ENCODE assay signal across 10 cellular contexts in genomic region chr14:54446201-54446693, GRCh38. TPM values are rescaled to one million over a fixed set of nuclear protein-coding genes. Genes with fewer than 3 reads are reported as not detected.
DNase-seq lines count a peak whose midpoint lies in the region; ATAC-seq and TF ChIP-seq lines count a peak whose summit lies in the region.
"Had no signal": no experiment of that assay in that cellular context is flagged by ENCODE, and none has a peak within 500 bp of the region (broad histone marks: within the 10 kb centered on the region; RNA-seq: fewer than 3 reads in every experiment).

No MANE protein-coding gene starts in this region.

- no peaks in the 10 kb centered on the region for H3K79me2 ChIP-seq in MM.1S (ENCODE audit: low read length)

- no peak overlapping the region for H2AK9ac ChIP-seq in IMR-90 (replicated peaks; ENCODE audit: low read depth, low read length, poor library complexity)

- H4K5ac ChIP-seq in IMR-90 (ENCODE audit: low read depth, low read length), result no peak overlapping the region

- no peak overlapping the region for H3K4ac ChIP-seq in IMR-90 (ENCODE audit: low read depth, low read length)

- H4K91ac ChIP-seq in IMR-90 (ENCODE audit: insufficient read depth, low read depth, low read length), result no peak overlapping the region

- no peak overlapping the region for H3K9ac ChIP-seq in IMR-90 (ENCODE audit: low read depth, low read length)
- no peak overlapping the region for H3K9ac ChIP-seq in MM.1S (ENCODE audit: low read length)

- no peak overlapping the region for H2BK120ac ChIP-seq in IMR-90 (ENCODE audit: low read depth, low read length)

- H3K18ac ChIP-seq in IMR-90 (ENCODE audit: low read depth, low read length), result no peak overlapping the region; the same call in 1 of the 2 replicates

- TF ChIP-seq CTCF in IMR-90 (conservative IDR thresholded peaks at IDR 0.05; ENCODE audit: low read depth, low read length) (no peak), dorsolateral prefrontal cortex (IDR thresholded peaks at IDR 0.05 in 54 of 56, conservative IDR thresholded peaks at IDR 0.05 in 2 of 56; ENCODE audit: low read depth in 1 of 56, partially characterized antibody in 56 of 56) (no peak), MM.1S (IDR thresholded peaks at IDR 0.05; ENCODE audit: low read length) (no peak)

- H3K56ac ChIP-seq in IMR-90 (ENCODE audit: extremely low read depth, insufficient read depth, low read length), result no peak overlapping the region

- no peaks in the 10 kb centered on the region for H3F3A ChIP-seq in MM.1S (ENCODE audit: insufficient read depth, low read length)

- ATAC-seq in IMR-90 (ENCODE audit: low read depth) (no peak), GM18511 (IDR thresholded peaks at IDR 0.05; ENCODE audit: unreplicated experiment) (no peak)

- dilution Hi-C loops in IMR-90 (cut with HindIII; ENCODE audit: low sequenced_read_pairs, unreplicated experiment), result no loop called here

- peaks cover 3% of the 10 kb centered on the region for H3K4me1 ChIP-seq in IMR-90 (ENCODE audit: control insufficient read depth, insufficient read depth, low read length)
- H3K4me1 ChIP-seq in MM.1S (ENCODE audit: low read length), result no peaks in the 10 kb centered on the region

- no peak overlapping the region for H3K14ac ChIP-seq in IMR-90 (replicated peaks; ENCODE audit: low read depth, low read length)

- H2BK5ac ChIP-seq in IMR-90 (ENCODE audit: low read depth, low read length, poor library complexity, severe bottlenecking), result no peak overlapping the region

- no peak for TF ChIP-seq POLR2A in IMR-90 (IDR thresholded peaks at IDR 0.05; ENCODE audit: low read depth, low read length)

- peak overlapping the region; percentile 15 for H2AFZ ChIP-seq in IMR-90 (replicated peaks; ENCODE audit: low read length, poor library complexity)
- H2AFZ ChIP-seq in MM.1S (ENCODE audit: low read length), result no peak overlapping the region

- peak overlapping the region; percentile 75 for H2AK5ac ChIP-seq in IMR-90 (ENCODE audit: low read depth, low read length)

- in situ Hi-C loops in IMR-90 (cut with MboI; ENCODE audit: low sequenced_read_pairs), result no loop called here

- DNase-seq in IMR-90 (no peak), NCI-H510A (lab: John Stamatoyannopoulos, UW) (peak; percentile 44), dorsolateral prefrontal cortex (peak; percentile 40 to 73 (median 60)), putamen (ENCODE audit: low spot score) (peak; percentile 82), MM.1S (no peak), HT-29 (ENCODE audit: low spot score) (no peak)
- DNase-seq in stimulated activated CD4-positive, alpha-beta T cell treated with anti-CD3 and anti-CD28 coated beads, Interleukin-1b, Interleukin-23, amount 100 ng/mL, for 48 hours, result no peak
- DNase-seq: activated naive CD4-positive, alpha-beta T cell; T-helper 2 cell had no signal

- WGBS in IMR-90 (ENCODE audit: extremely low coverage in 2 of 2, insufficient read length in 1 of 2), 2 experiments, result no CpG with 5 or more reads among the region's 5 CpGs

- intact Hi-C loops in IMR-90 (cut with micrococcal nuclease) (no loop called here), dorsolateral prefrontal cortex (cut with DNase I) (no loop called here)

- no peak overlapping the region for H2BK15ac ChIP-seq in IMR-90 (ENCODE audit: low read depth, low read length)

- H3K27ac ChIP-seq in IMR-90 (ENCODE audit: insufficient read depth, low read length), result no peak overlapping the region
- H3K27ac ChIP-seq in dorsolateral prefrontal cortex, result no peak overlapping the region
- no peak overlapping the region for H3K27ac ChIP-seq in MM.1S (ENCODE audit: low read length)

- POLR2A ChIA-PET in IMR-90 (lab: Charles Lee; ENCODE audit: unreplicated experiment), result no interaction called here

- H3K9me2 ChIP-seq in MM.1S (replicated peaks; ENCODE audit: insufficient read depth, low read length), result no peaks in the 10 kb centered on the region

- no peak for TF ChIP-seq RAD21 in IMR-90 (IDR thresholded peaks at IDR 0.05; ENCODE audit: low read length)

- H3K9me3 ChIP-seq in IMR-90 (ENCODE audit: control insufficient read depth, insufficient read depth, low read length) (no peaks in the 10 kb centered on the region), MM.1S (replicated peaks; ENCODE audit: insufficient read depth, low read length) (no peaks in the 10 kb centered on the region)

- CTCF ChIA-PET in IMR-90 (lab: Yijun Ruan, JAX), result no interaction called here

- no peak overlapping the region for H3K23ac ChIP-seq in IMR-90 (ENCODE audit: low read depth, low read length)

- H3K27me3 ChIP-seq in IMR-90 (ENCODE audit: control insufficient read depth, insufficient read depth, low read length), result no peaks in the 10 kb centered on the region
- H3K27me3 ChIP-seq in dorsolateral prefrontal cortex, result no peaks in the 10 kb centered on the region
- H3K27me3 ChIP-seq in MM.1S (replicated peaks; ENCODE audit: insufficient read depth, low read length), result no peaks in the 10 kb centered on the region

- H4K20me1 ChIP-seq in IMR-90 (ENCODE audit: insufficient read depth, low read length), result no peaks in the 10 kb centered on the region
- H4K20me1 ChIP-seq in MM.1S (ENCODE audit: insufficient read depth, low read length), result no peaks in the 10 kb centered on the region

- no TSS peak for BruUV-seq in IMR-90 (replicated peaks; lab: Mats Ljungman, UMichigan)

- no peaks in the 10 kb centered on the region; the same call in 1 of the 2 replicates for H3K9me1 ChIP-seq in IMR-90 (ENCODE audit: insufficient read depth, low read length)

- no peak overlapping the region; the same call in 1 of the 2 replicates for H2BK20ac ChIP-seq in IMR-90 (ENCODE audit: low read depth, low read length)

- H3K4me3 ChIP-seq in IMR-90 (ENCODE audit: insufficient read depth, low read depth, low read length) (no peak overlapping the region), dorsolateral prefrontal cortex (no peak overlapping the region), MM.1S (ENCODE audit: low read length) (no peak overlapping the region)

- H3K36me3 ChIP-seq in IMR-90 (ENCODE audit: control insufficient read depth, insufficient read depth, low read length) (no peaks in the 10 kb centered on the region), MM.1S (replicated peaks; ENCODE audit: insufficient read depth, low read length) (no peaks in the 10 kb centered on the region)

- no peaks in the 10 kb centered on the region for H3K79me1 ChIP-seq in IMR-90 (ENCODE audit: low read depth in 1 of 2, low read length in 2 of 2)

- no peak overlapping the region; a peak in 1 of 4 replicates for H4K8ac ChIP-seq in IMR-90 (ENCODE audit: low read depth in 2 of 2, low read length in 2 of 2)

- H3K4me2 ChIP-seq in IMR-90 (ENCODE audit: low read depth, low read length) (no peak overlapping the region; the same call in 1 of the 2 replicates), MM.1S (ENCODE audit: low read depth, low read length) (no peak overlapping the region)

TF ChIP-seq in IMR-90, 13 proteins besides CTCF, POLR2A, EP300 and RAD21:
- TF ChIP-seq SMC3 (IDR thresholded peaks at IDR 0.05; ENCODE audit: low read depth, low read length) (no peak), MXI1 (IDR thresholded peaks at IDR 0.05; ENCODE audit: borderline replicate concordance, low read depth, low read length) (no peak), MAZ (IDR thresholded peaks at IDR 0.05; ENCODE audit: borderline replicate concordance, low read depth, low read length) (no peak), RFX5 (IDR thresholded peaks at IDR 0.05; ENCODE audit: low read depth, low read length) (no peak), ELK1 (IDR thresholded peaks at IDR 0.05; ENCODE audit: borderline replicate concordance, low read depth, low read length) (no peak), MAFK (IDR thresholded peaks at IDR 0.05; ENCODE audit: low read depth, low read length) (no peak), FOS (IDR thresholded peaks at IDR 0.05; ENCODE audit: low read depth, low read length) (no peak)

RNA-seq across cellular contexts. Expression of gene CNIH1, which starts 5.1 kb away (rescaled TPM):
- total RNA-seq in IMR-90 (2012; rRNA removed) (134 and 244 TPM in 2 replicates), dorsolateral prefrontal cortex (100 to 1,000 TPM in 2 of 120 experiments, 10 to 100 TPM in 118; 43.6 to 104 (median 72.6) TPM)
- 138 and 284 TPM in 2 replicates for polyA plus RNA-seq in IMR-90 (2012; rRNA removed)
- polyA plus RNA-seq in IMR-90 (2012; cell fraction: cytosol; rRNA removed), result 36.0 and 148 TPM in 2 replicates
- polyA plus RNA-seq in IMR-90 (2012; cell fraction: nucleus; rRNA removed; ENCODE audit: low replicate concordance), result 40.6 and 53.9 TPM in 2 replicates
- total RNA-seq in HT-29 (2014; rRNA removed; shearing (Covaris generic)), result 23.0 and 41.3 TPM in 2 replicates

RNA-seq across cellular contexts. Expression of gene GMFB, which starts 42.5 kb away (rescaled TPM):
- total RNA-seq in IMR-90 (2012; rRNA removed), result 59.1 and 123 TPM in 2 replicates
- 14.1 and 22.4 TPM in 2 replicates for polyA plus RNA-seq in IMR-90 (2012; rRNA removed)
- polyA plus RNA-seq in IMR-90 (2012; cell fraction: cytosol; rRNA removed), result 4.1 and 7.2 TPM in 2 replicates
- 8.0 and 19.3 TPM in 2 replicates for polyA plus RNA-seq in IMR-90 (2012; cell fraction: nucleus; rRNA removed; ENCODE audit: low replicate concordance)
- 100 to 1,000 TPM in 91 of 120 experiments, 10 to 100 TPM in 29; 78.7 to 157 (median 110) TPM for total RNA-seq in dorsolateral prefrontal cortex
- total RNA-seq in HT-29 (2014; rRNA removed; shearing (Covaris generic)), result 15.6 and 18.1 TPM in 2 replicates

RNA-seq across cellular contexts. Expression of gene CDKN3, which starts 49.4 kb away (rescaled TPM):
- total RNA-seq in IMR-90 (2012; rRNA removed) (48.9 and 70.8 TPM in 2 replicates), dorsolateral prefrontal cortex (1 to 10 TPM in 117 of 120 experiments, under 1 TPM in 3; 0.73 to 10.0 (median 3.9) TPM)
- polyA plus RNA-seq in IMR-90 (2012; rRNA removed), result 32.9 and 38.9 TPM in 2 replicates
- 6.7 and 14.3 TPM in 2 replicates for polyA plus RNA-seq in IMR-90 (2012; cell fraction: cytosol; rRNA removed)
- polyA plus RNA-seq in IMR-90 (2012; cell fraction: nucleus; rRNA removed; ENCODE audit: low replicate concordance), result 0.98 and 6.9 TPM in 2 replicates
- total RNA-seq in HT-29 (2014; rRNA removed; shearing (Covaris generic)), result 28.7 and 31.5 TPM in 2 replicates

Comparison
In these comparisons a context has a peak if more than half of its experiments do, and no peak if none do; other contexts are left out.
1. DNase-seq: peak in NCI-H510A (single experiment), dorsolateral prefrontal cortex (10 of 10) and putamen (single experiment); none in IMR-90 (single experiment), stimulated activated CD4-positive, alpha-beta T cell treated with anti-CD3 and anti-CD28 coated beads, Interleukin-1b, Interleukin-23, amount 100 ng/mL, for 48 hours (single experiment), MM.1S (single experiment) and HT-29 (single experiment).